ENCODE assay signal across 15 cellular contexts in the genomic region with DNA sequence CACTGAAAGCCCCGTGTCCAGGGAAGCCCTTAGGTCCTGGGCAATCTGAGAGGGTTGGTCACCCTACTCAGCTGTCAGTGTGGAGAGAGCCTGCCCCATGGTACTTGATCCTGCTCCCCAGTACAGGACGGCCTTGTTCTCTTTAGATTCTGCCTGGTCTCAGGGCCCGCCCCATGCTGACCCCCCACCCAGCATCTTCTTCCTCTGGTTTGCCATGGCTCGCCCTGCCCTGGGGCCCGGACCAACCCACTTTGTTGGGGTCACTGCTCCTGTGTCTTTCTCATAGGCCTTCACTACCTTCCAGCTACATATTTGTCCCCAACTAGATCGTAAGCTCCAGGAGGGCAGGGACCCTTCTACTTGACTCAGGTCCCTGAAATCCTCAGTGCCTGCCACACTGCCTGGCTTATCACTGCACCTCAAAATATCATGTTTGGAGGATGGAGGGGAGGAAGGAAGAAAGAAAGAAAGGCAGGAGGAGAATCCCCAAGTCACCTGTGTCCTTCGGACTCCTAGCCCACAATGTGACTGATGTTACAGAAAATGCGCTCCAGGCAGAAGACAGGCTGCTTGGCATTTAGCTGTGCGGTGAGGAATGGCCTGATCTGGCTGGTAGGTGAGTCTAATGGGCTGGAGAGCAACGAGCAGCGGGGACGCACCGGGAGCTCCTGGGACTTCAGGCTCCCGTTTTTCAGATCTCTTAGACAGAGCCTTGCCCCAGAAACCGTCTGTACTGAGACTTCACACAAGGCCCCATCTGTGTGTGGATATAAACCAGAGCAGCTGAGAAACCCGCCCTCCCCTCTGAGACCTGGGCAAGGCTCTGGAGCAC.
DNase-seq lines count a peak whose midpoint lies in the region; ATAC-seq and TF ChIP-seq lines count a peak whose summit lies in the region.
"Had no signal": no experiment of that assay in that cellular context is flagged by ENCODE, and none has a peak within 500 bp of the region (broad histone marks: within the 10 kb centered on the region; RNA-seq: fewer than 3 reads in every experiment).

No MANE protein-coding gene starts in this region.

- no peaks in the 10 kb centered on the region for H3K79me2 ChIP-seq in fibroblast of lung (ENCODE audit: control insufficient read depth, insufficient read depth, low read length)

- no peak overlapping the region for H2AFZ ChIP-seq in fibroblast of lung (ENCODE audit: low read length)

- no peak overlapping the region for H3K4me3 Mint-ChIP-seq in activated T-cell treated with anti-CD3 and anti-CD28 coated beads, Interleukin-2, amount 50 U/mL, for 24 hours
- no peak overlapping the region for H3K4me3 Mint-ChIP-seq in activated T-cell treated with anti-CD3 and anti-CD28 coated beads, Interleukin-2, amount 50 U/mL, for 72 hours
- H3K4me3 Mint-ChIP-seq: activated T-helper 17 cell treated with anti-CD3 and anti-CD28 coated beads, Interleukin-2, amount 50 U/mL, for 72 hours; nephron; T-helper 1 cell treated with Interleukin-12 subunit alpha and Interleukin-12 subunit beta and Interleukin-4 antibody, amounts not matched to agents 30 μg/mL and 1 μg/mL, for 36 hours had no signal

- no peak overlapping the region for H3K4me3 ChIP-seq in fibroblast of lung (replicated peaks in 1 of 4; ENCODE audit: control extremely low read depth in 1 of 4, insufficient read depth in 1 of 4, low read depth in 3 of 4, low read length in 4 of 4)
- H3K4me3 ChIP-seq in uterus: no peak overlapping the region
- H3K4me3 ChIP-seq: heart left ventricle had no signal

- H3K4me1 ChIP-seq in fibroblast of lung (ENCODE audit: control insufficient read depth, extremely low read depth, insufficient read depth, low read length): peaks cover 7% of the 10 kb centered on the region
- H3K4me1 ChIP-seq in uterus: no peaks in the 10 kb centered on the region

- no peaks in the 10 kb centered on the region for H4K20me1 ChIP-seq in fibroblast of lung (ENCODE audit: control insufficient read depth, extremely low read depth, insufficient read depth, low read length)

- no peak overlapping the region for H3K27ac Mint-ChIP-seq in activated T-cell treated with anti-CD3 and anti-CD28 coated beads, Interleukin-2, amount 50 U/mL, for 24 hours
- H3K27ac Mint-ChIP-seq in activated T-cell treated with anti-CD3 and anti-CD28 coated beads, Interleukin-2, amount 50 U/mL, for 72 hours: no peak overlapping the region
- H3K27ac Mint-ChIP-seq: activated T-helper 17 cell treated with anti-CD3 and anti-CD28 coated beads, Interleukin-2, amount 50 U/mL, for 72 hours; nephron; T-helper 1 cell treated with Interleukin-12 subunit alpha and Interleukin-12 subunit beta and Interleukin-4 antibody, amounts not matched to agents 30 μg/mL and 1 μg/mL, for 36 hours had no signal

- in situ Hi-C loops in G401 (cut with HindIII; ENCODE audit: low sequenced_read_pairs): no loop called here

- H3K27me3 Mint-ChIP-seq in activated T-cell treated with anti-CD3 and anti-CD28 coated beads, Interleukin-2, amount 50 U/mL, for 24 hours: no peaks in the 10 kb centered on the region
- H3K27me3 Mint-ChIP-seq in activated T-cell treated with anti-CD3 and anti-CD28 coated beads, Interleukin-2, amount 50 U/mL, for 72 hours (ENCODE audit: low read depth): peaks cover 11% of the 10 kb centered on the region

- no peaks in the 10 kb centered on the region for H3K36me3 Mint-ChIP-seq in activated T-cell treated with anti-CD3 and anti-CD28 coated beads, Interleukin-2, amount 50 U/mL, for 24 hours (ENCODE audit: low read depth)
- no peaks in the 10 kb centered on the region for H3K36me3 Mint-ChIP-seq in activated T-cell treated with anti-CD3 and anti-CD28 coated beads, Interleukin-2, amount 50 U/mL, for 72 hours (ENCODE audit: insufficient read depth in 2 of 2)

- no peak for TF ChIP-seq POLR2A in uterus (IDR thresholded peaks at IDR 0.05)

- H3K4me2 ChIP-seq in fibroblast of lung (ENCODE audit: extremely low read depth, insufficient read depth, low read length): no peak overlapping the region

- intact Hi-C loops in uterus (cut with DNase I; ENCODE audit: low total_unique reads): loop anchor here (5.0 kb wide), 1 partner anchor 172 kb away; no protein-coding TSS in a partner anchor

- DNase-seq in activated T-cell treated with anti-CD3 and anti-CD28 coated beads, Interleukin-2, amount 50 U/mL, for 24 hours: peak; percentile 9
- DNase-seq in activated T-cell treated with anti-CD3 and anti-CD28 coated beads, Interleukin-2, amount 50 U/mL, for 72 hours: no peak
- DNase-seq in fibroblast of lung (ENCODE audit: low read depth in 2 of 2) (no peak), omental fat pad (ENCODE audit: low spot score) (no peak), uterus (peak; percentile 30 to 39), NCI-H1694 (lab: John Stamatoyannopoulos, UW) (no peak), G401 (ENCODE audit: low spot score) (no peak), islet precursor cell (no peak)
- DNase-seq: activated CD4-positive, alpha-beta T cell treated with anti-CD3 and anti-CD28 coated beads for 48 hours; NCI-H1048; substantia nigra had no signal

- TF ChIP-seq CTCF in fibroblast of lung (conservative IDR thresholded peaks at IDR 0.05 in 1 of 2, IDR thresholded peaks at IDR 0.05 in 1 of 2; ENCODE audit: low read depth in 1 of 2, low read length in 2 of 2): no peak
- no peak for TF ChIP-seq CTCF in omental fat pad (IDR thresholded peaks at IDR 0.05)
- no peak for TF ChIP-seq CTCF in uterus (IDR thresholded peaks at IDR 0.05)

- H3K27ac ChIP-seq in fibroblast of lung (ENCODE audit: insufficient read depth, low read length) (peak overlapping the region; percentile 95), uterus (peak overlapping the region; percentile 64 to 69)

- peaks cover 3% of the 10 kb centered on the region for H3K4me1 Mint-ChIP-seq in activated T-cell treated with anti-CD3 and anti-CD28 coated beads, Interleukin-2, amount 50 U/mL, for 24 hours (ENCODE audit: low read depth)
- no peaks in the 10 kb centered on the region for H3K4me1 Mint-ChIP-seq in activated T-cell treated with anti-CD3 and anti-CD28 coated beads, Interleukin-2, amount 50 U/mL, for 72 hours (ENCODE audit: low read depth)

- H3K9me3 Mint-ChIP-seq in activated T-cell treated with anti-CD3 and anti-CD28 coated beads, Interleukin-2, amount 50 U/mL, for 24 hours: no peaks in the 10 kb centered on the region
- H3K9me3 Mint-ChIP-seq in activated T-cell treated with anti-CD3 and anti-CD28 coated beads, Interleukin-2, amount 50 U/mL, for 72 hours: no peaks in the 10 kb centered on the region
- H3K9me3 Mint-ChIP-seq: activated T-helper 17 cell treated with anti-CD3 and anti-CD28 coated beads, Interleukin-2, amount 50 U/mL, for 72 hours; nephron; T-helper 1 cell treated with Interleukin-12 subunit alpha and Interleukin-12 subunit beta and Interleukin-4 antibody, amounts not matched to agents 30 μg/mL and 1 μg/mL, for 36 hours had no signal

- no peak for ATAC-seq in activated T-cell treated with anti-CD3 and anti-CD28 coated beads, Interleukin-2, amount 50 U/mL, for 72 hours (replicated peaks in 1 of 2)
- ATAC-seq in omental fat pad (ENCODE audit: low FRiP score): peak; percentile 2
- ATAC-seq: activated T-helper 17 cell treated with anti-CD3 and anti-CD28 coated beads, Interleukin-2, amount 50 U/mL, for 72 hours had no signal

- H3K27me3 ChIP-seq in fibroblast of lung (ENCODE audit: control insufficient read depth, insufficient read depth, low read length) (no peaks in the 10 kb centered on the region), uterus (no peaks in the 10 kb centered on the region)

- H3K9me3 ChIP-seq in fibroblast of lung (ENCODE audit: control insufficient read depth, insufficient read depth, low read depth, low read length) (no peaks in the 10 kb centered on the region), uterus (no peaks in the 10 kb centered on the region)

- H3K36me3 ChIP-seq in fibroblast of lung (ENCODE audit: control insufficient read depth, insufficient read depth, low read length) (no peaks in the 10 kb centered on the region), uterus (no peaks in the 10 kb centered on the region)
- H3K36me3 ChIP-seq: heart left ventricle had no signal

- H3K9ac ChIP-seq in fibroblast of lung (ENCODE audit: insufficient read depth, low read length): peak overlapping the region; percentile 32

Comparison
In these comparisons a context has a peak if more than half of its experiments do, and no peak if none do; other contexts are left out.
1. DNase-seq: peak in activated T-cell treated with anti-CD3 and anti-CD28 coated beads, Interleukin-2, amount 50 U/mL, for 24 hours (single experiment) and uterus (2 of 2); none in activated T-cell treated with anti-CD3 and anti-CD28 coated beads, Interleukin-2, amount 50 U/mL, for 72 hours (0 of 2), fibroblast of lung (0 of 2), omental fat pad (single experiment), NCI-H1694 (single experiment), G401 (single experiment) and islet precursor cell (single experiment).